Comparison of ENCODE assay signal across 18 cellular contexts in genomic region chr12:7032990-7033389, GRCh38. TPM values are rescaled to one million over a fixed set of nuclear protein-coding genes. Genes with fewer than 3 reads are reported as not detected.
DNase-seq lines count a peak whose midpoint lies in the region; ATAC-seq, FAIRE-seq and TF ChIP-seq lines count a peak whose summit lies in the region.
"Had no signal": no experiment of that assay in that cellular context is flagged by ENCODE, and none has a peak within 500 bp of the region (broad histone marks: within the 10 kb centered on the region; RNA-seq: fewer than 3 reads in every experiment).

No MANE protein-coding gene starts in this region.

- H3K27me3 ChIP-seq in right atrium auricular region (no peaks in the 10 kb centered on the region), bronchial epithelial cell (ENCODE audit: control insufficient read depth, insufficient read depth, low read length) (peaks cover 1% of the 10 kb centered on the region)

- intact Hi-C loops in cardiac septum (cut with DNase I), result no loop called here

- TF ChIP-seq CTCF in right atrium auricular region (IDR thresholded peaks at IDR 0.05), result no peak
- no peak for TF ChIP-seq CTCF in bronchial epithelial cell (IDR thresholded peaks at IDR 0.05; ENCODE audit: insufficient read depth, low read length, severe bottlenecking)

- no peak for ATAC-seq in stimulated activated effector memory CD8-positive, alpha-beta T cell treated with anti-CD3 and anti-CD28 coated beads, Interleukin-12 subunit alpha, Interleukin-12 subunit beta, amount 100 ng/mL, for 72 hours
- ATAC-seq: GM12878 had no signal

- H3K4me1 Mint-ChIP-seq in stimulated activated effector memory CD8-positive, alpha-beta T cell treated with anti-CD3 and anti-CD28 coated beads, Interleukin-12 subunit alpha, Interleukin-12 subunit beta, amount 100 ng/mL, for 72 hours, result peaks cover 13% of the 10 kb centered on the region
- H3K4me1 Mint-ChIP-seq: CD4-positive, alpha-beta memory T cell had no signal

- no peaks in the 10 kb centered on the region for H3K36me3 Mint-ChIP-seq in stimulated activated effector memory CD8-positive, alpha-beta T cell treated with anti-CD3 and anti-CD28 coated beads, Interleukin-12 subunit alpha, Interleukin-12 subunit beta, amount 100 ng/mL, for 72 hours
- H3K36me3 Mint-ChIP-seq: CD4-positive, alpha-beta memory T cell had no signal

- peak overlapping the region; percentile 3 for H3K27ac Mint-ChIP-seq in stimulated activated effector memory CD8-positive, alpha-beta T cell treated with anti-CD3 and anti-CD28 coated beads, Interleukin-12 subunit alpha, Interleukin-12 subunit beta, amount 100 ng/mL, for 72 hours
- H3K27ac Mint-ChIP-seq: CD4-positive, alpha-beta memory T cell had no signal

- H3K9me3 Mint-ChIP-seq in stimulated activated effector memory CD8-positive, alpha-beta T cell treated with anti-CD3 and anti-CD28 coated beads, Interleukin-12 subunit alpha, Interleukin-12 subunit beta, amount 100 ng/mL, for 72 hours, result no peaks in the 10 kb centered on the region
- H3K9me3 Mint-ChIP-seq: CD4-positive, alpha-beta memory T cell had no signal

- no peak overlapping the region for H3K4me3 Mint-ChIP-seq in stimulated activated effector memory CD8-positive, alpha-beta T cell treated with anti-CD3 and anti-CD28 coated beads, Interleukin-12 subunit alpha, Interleukin-12 subunit beta, amount 100 ng/mL, for 72 hours
- H3K4me3 Mint-ChIP-seq: CD4-positive, alpha-beta memory T cell had no signal

- FAIRE-seq in bronchial epithelial cell (lab: Jason Lieb, UNC), result peak; percentile 79
- FAIRE-seq: GM12878, GM19239, H54 had no signal

- CTCF ChIA-PET in HEK293T (lab: Yijun Ruan, JAX), result interaction anchor here (0.6 to 1.4 kb wide), 5 partner anchors 9 to 154 kb away, joined by 3 to 5 read pairs (median 3); no protein-coding TSS in a partner anchor

- H3K27ac ChIP-seq in right atrium auricular region, result no peak overlapping the region

- H3K4me3 ChIP-seq in right atrium auricular region, result no peak overlapping the region
- H3K4me3 ChIP-seq in bronchial epithelial cell (ENCODE audit: low read depth, low read length), result no peak overlapping the region
- H3K4me3 ChIP-seq: GM12878, HAP-1 had no signal

- DNase-seq in right atrium auricular region (ENCODE audit: low spot score), result peak; percentile 32
- no peak for DNase-seq in cardiac septum (ENCODE audit: low spot score)
- DNase-seq in bronchial epithelial cell (ENCODE audit: low read depth), result no peak
- DNase-seq in stimulated activated effector memory CD8-positive, alpha-beta T cell treated with anti-CD3 and anti-CD28 coated beads, Interleukin-12 subunit alpha, Interleukin-12 subunit beta, amount 100 ng/mL, for 72 hours (ENCODE audit: low spot score in 2 of 2), result no peak
- no peak for DNase-seq in stimulated activated CD4-positive, alpha-beta T cell treated with anti-CD3 and anti-CD28 coated beads, Interleukin-1b, Interleukin-23, amount 100 ng/mL, for 48 hours
- DNase-seq in HEK293T (ENCODE audit: extremely low spot score), result no peak
- DNase-seq: C1 segment of cervical spinal cord; Calu3; CD4-positive, alpha-beta memory T cell; COR-L47; DMS79; EL; GDM1; GOT3 had no signal

- H3K4me1 ChIP-seq in right atrium auricular region, result no peaks in the 10 kb centered on the region
- H3K4me1 ChIP-seq: HAP-1 had no signal

- no peaks in the 10 kb centered on the region for H3K9me3 ChIP-seq in right atrium auricular region
- H3K9me3 ChIP-seq: HAP-1 had no signal

- H3K36me3 ChIP-seq in right atrium auricular region (no peaks in the 10 kb centered on the region), bronchial epithelial cell (ENCODE audit: control insufficient read depth, insufficient read depth, low read length) (no peaks in the 10 kb centered on the region)
- H3K36me3 ChIP-seq: HAP-1 had no signal

- POLR2A ChIA-PET in HEK293T (lab: Yijun Ruan, JAX), result interaction anchor here (1.7 to 2.0 kb wide), 2 partner anchors 15 to 89 kb away, joined by 7 to 12 read pairs; partner anchors contain the start of genes C12orf57, LPCAT3 and RNU7-1

TF ChIP-seq in HEK293T, 16 proteins besides CTCF, POLR2A, EP300 and RAD21:
- TF ChIP-seq FOXK2 (IDR thresholded peaks at IDR 0.05), result no peak
- TF ChIP-seq CTBP1 (IDR thresholded peaks at IDR 0.05; ENCODE audit: borderline replicate concordance), result no peak
- no peak for TF ChIP-seq SP1 (IDR thresholded peaks at IDR 0.05)
- TF ChIP-seq NFRKB (IDR thresholded peaks at IDR 0.05), result no peak
- no peak for TF ChIP-seq TARDBP (IDR thresholded peaks at IDR 0.05)
- TF ChIP-seq HDGF (IDR thresholded peaks at IDR 0.05; ENCODE audit: borderline replicate concordance), result no peak
- no peak for TF ChIP-seq ELF4 (IDR thresholded peaks at IDR 0.05)
- no peak for TF ChIP-seq FOXA1 (IDR thresholded peaks at IDR 0.05)
- no peak for TF ChIP-seq BHLHE40 (IDR thresholded peaks at IDR 0.05; ENCODE audit: borderline replicate concordance)
- no peak for TF ChIP-seq ARNT (IDR thresholded peaks at IDR 0.05)
- no peak for TF ChIP-seq ZNF384 (IDR thresholded peaks at IDR 0.05)
- no peak for TF ChIP-seq L3MBTL2 (conservative IDR thresholded peaks at IDR 0.05)
- TF ChIP-seq, protein P1, sequence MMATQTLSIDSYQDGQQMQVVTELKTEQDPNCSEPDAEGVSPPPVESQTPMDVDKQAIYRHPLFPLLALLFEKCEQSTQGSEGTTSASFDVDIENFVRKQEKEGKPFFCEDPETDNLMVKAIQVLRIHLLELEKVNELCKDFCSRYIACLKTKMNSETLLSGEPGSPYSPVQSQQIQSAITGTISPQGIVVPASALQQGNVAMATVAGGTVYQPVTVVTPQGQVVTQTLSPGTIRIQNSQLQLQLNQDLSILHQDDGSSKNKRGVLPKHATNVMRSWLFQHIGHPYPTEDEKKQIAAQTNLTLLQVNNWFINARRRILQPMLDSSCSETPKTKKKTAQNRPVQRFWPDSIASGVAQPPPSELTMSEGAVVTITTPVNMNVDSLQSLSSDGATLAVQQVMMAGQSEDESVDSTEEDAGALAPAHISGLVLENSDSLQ (IDR thresholded peaks at IDR 0.05), result no peak
- TF ChIP-seq LEF1 (IDR thresholded peaks at IDR 0.05; ENCODE audit: borderline replicate concordance), result no peak
- no peak for TF ChIP-seq FOXM1 (IDR thresholded peaks at IDR 0.05; ENCODE audit: borderline replicate concordance)
- no peak for TF ChIP-seq SUZ12 (IDR thresholded peaks at IDR 0.05)

RNA-seq across cellular contexts. Expression of gene LPCAT3, which starts 14.7 kb away (rescaled TPM):
- 10 to 100 TPM; 20.0 to 33.3 TPM for total RNA-seq in right atrium auricular region
- total RNA-seq in cardiac septum, result 19.7 TPM
- 7.9 and 13.3 TPM in 2 replicates for total RNA-seq in bronchial epithelial cell

RNA-seq across cellular contexts. Expression of gene C1S, which starts 27.5 kb away (rescaled TPM):
- 100 to 1,000 TPM; 114 to 232 TPM for total RNA-seq in right atrium auricular region
- 69.0 TPM for total RNA-seq in cardiac septum
- 1.5 and 6.3 TPM in 2 replicates for total RNA-seq in bronchial epithelial cell

RNA-seq across cellular contexts. Expression of gene C1R, which starts 59.3 kb away (rescaled TPM):
- 100 to 1,000 TPM; 191 to 467 TPM for total RNA-seq in right atrium auricular region
- 96.9 TPM for total RNA-seq in cardiac septum
- total RNA-seq in bronchial epithelial cell, result 1.9 and 3.2 TPM in 2 replicates

Comparison
In these comparisons a context has a peak if more than half of its experiments do, and no peak if none do; other contexts are left out.
1. RNA of gene C1R, which starts 59.3 kb away (total RNA-seq): 191 to 467 TPM in right atrium auricular region and 96.9 TPM in cardiac septum (single experiment); 1.9 to 3.2 TPM in bronchial epithelial cell; every median in the first group is over 10 times any median in the second.